ENCODE assay signal across 9 cellular contexts in genomic region chr21:25578070-25578961, GRCh38. TPM values are rescaled to one million over a fixed set of nuclear protein-coding genes. Genes with fewer than 3 reads are reported as not detected.
DNase-seq lines count a peak whose midpoint lies in the region; ATAC-seq and TF ChIP-seq lines count a peak whose summit lies in the region.
"Had no signal": no experiment of that assay in that cellular context is flagged by ENCODE, and none has a peak within 500 bp of the region (broad histone marks: within the 10 kb centered on the region; RNA-seq: fewer than 3 reads in every experiment).

No MANE protein-coding gene starts in this region.

- H3K4me1 ChIP-seq in lower lobe of right lung, result peaks cover 9% of the 10 kb centered on the region

- no peak overlapping the region for H3K4me3 ChIP-seq in lower lobe of right lung

- peak; percentile 20 for ATAC-seq in GM18519 (IDR thresholded peaks at IDR 0.05; ENCODE audit: low FRiP score, unreplicated experiment)
- ATAC-seq in GM21717 (IDR thresholded peaks at IDR 0.05; ENCODE audit: unreplicated experiment), result peak; percentile 27
- peak; percentile 22 for ATAC-seq in HG03521 (IDR thresholded peaks at IDR 0.05; ENCODE audit: unreplicated experiment)
- ATAC-seq in lower lobe of right lung, result no peak

- intact Hi-C loops in lower lobe of right lung (cut with DNase I), result no loop called here

- peak; percentile 24 for DNase-seq in glomerular visceral epithelial cell (ENCODE audit: extremely low spot score)
- DNase-seq in lower lobe of right lung, result no peak
- DNase-seq in iPS-NIHi11 (ENCODE audit: low spot score), result no peak
- DNase-seq in anterior cingulate cortex (lab: John Stamatoyannopoulos, UW), result no peak
- no peak for DNase-seq in HuH-7 (ENCODE audit: low spot score)
- DNase-seq: NCI-H2081 had no signal

- H3K36me3 ChIP-seq in lower lobe of right lung, result peaks cover 14% of the 10 kb centered on the region

- no peaks in the 10 kb centered on the region for H3K27me3 ChIP-seq in lower lobe of right lung (ENCODE audit: low read depth)

- TF ChIP-seq CTCF in lower lobe of right lung (IDR thresholded peaks at IDR 0.05), result no peak

- no peak overlapping the region for H3K27ac ChIP-seq in lower lobe of right lung

- no peaks in the 10 kb centered on the region for H3K9me3 ChIP-seq in lower lobe of right lung

RNA-seq across cellular contexts. Expression of gene MRPL39, which starts 29.0 kb away (rescaled TPM):
- 16.9 TPM for total RNA-seq in lower lobe of right lung

Comparison
In these comparisons a context has a peak if more than half of its experiments do, and no peak if none do; other contexts are left out.
1. ATAC-seq: peak in GM18519 (single experiment), GM21717 (single experiment) and HG03521 (single experiment); none in lower lobe of right lung (0 of 2).